Comparison of ENCODE assay signal across 8 cellular contexts in genomic region chr3:52278510-52279069, GRCh38. TPM values are rescaled to one million over a fixed set of nuclear protein-coding genes. Genes with fewer than 3 reads are reported as not detected.
DNase-seq lines count a peak whose midpoint lies in the region; ATAC-seq and TF ChIP-seq lines count a peak whose summit lies in the region.

A gene with protein sequence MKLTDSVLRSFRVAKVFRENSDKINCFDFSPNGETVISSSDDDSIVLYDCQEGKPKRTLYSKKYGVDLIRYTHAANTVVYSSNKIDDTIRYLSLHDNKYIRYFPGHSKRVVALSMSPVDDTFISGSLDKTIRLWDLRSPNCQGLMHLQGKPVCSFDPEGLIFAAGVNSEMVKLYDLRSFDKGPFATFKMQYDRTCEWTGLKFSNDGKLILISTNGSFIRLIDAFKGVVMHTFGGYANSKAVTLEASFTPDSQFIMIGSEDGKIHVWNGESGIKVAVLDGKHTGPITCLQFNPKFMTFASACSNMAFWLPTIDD (minus strand): TSS chr3:52278649. CDS start chr3:52278361, 288 bp downstream.

- WGBS in ovary, 3 donors: 0 to 1% (median 1%) methylated on average over 36 to 58 of the region's 58 CpGs
- under 1% methylated on average over 58 of the region's 58 CpGs for WGBS in thymus

- peak within 1 kb of the TSS; percentile 93 for H3K27ac ChIP-seq in ovary
- H3K27ac ChIP-seq in thymus (ENCODE audit: low read depth): peak within 1 kb of the TSS; percentile 98

- peak; percentile 40 to 54 (median 49) for TF ChIP-seq CTCF in ovary (IDR thresholded peaks at IDR 0.05)

- TF ChIP-seq EP300 in ovary (IDR thresholded peaks at IDR 0.05): no peak

- DNase-seq in NCI-H1048 (lab: John Stamatoyannopoulos, UW): peak; percentile 77
- DNase-seq in SKM-1 (lab: John Stamatoyannopoulos, UW; ENCODE audit: unreplicated experiment): peak; percentile 86
- DNase-seq in activated naive CD4-positive, alpha-beta T cell treated with anti-CD3 and anti-CD28 coated beads, Interleukin-2, amount 50 U/mL, for 72 hours (ENCODE audit: low spot score in 2 of 2): peak; percentile 98 to 99
- peak; percentile 95 for DNase-seq in glomerular visceral epithelial cell (ENCODE audit: extremely low spot score)
- peak; percentile 98 to 99 (median 98) for DNase-seq in ovary

- TF ChIP-seq POLR2A in GM10847 (IDR thresholded peaks at IDR 0.05; ENCODE audit: extremely low read depth, insufficient read length) (peak; percentile 95), ovary (IDR thresholded peaks at IDR 0.05) (peak; percentile 83)

- no peaks in the 10 kb centered on the region for H3K9me3 ChIP-seq in ovary
- no peaks in the 10 kb centered on the region for H3K9me3 ChIP-seq in thymus (ENCODE audit: control insufficient read depth)

- H3K9me3 Mint-ChIP-seq in activated naive CD4-positive, alpha-beta T cell treated with anti-CD3 and anti-CD28 coated beads, Interleukin-2, amount 50 U/mL, for 72 hours: no peaks in the 10 kb centered on the region

- ATAC-seq in HG02588 (IDR thresholded peaks at IDR 0.05; ENCODE audit: unreplicated experiment): peak; percentile 79
- peak; percentile 82 to 85 for ATAC-seq in activated naive CD4-positive, alpha-beta T cell treated with anti-CD3 and anti-CD28 coated beads, Interleukin-2, amount 50 U/mL, for 72 hours

- H3K27ac Mint-ChIP-seq in activated naive CD4-positive, alpha-beta T cell treated with anti-CD3 and anti-CD28 coated beads, Interleukin-2, amount 50 U/mL, for 72 hours: peak within 1 kb of the TSS; percentile 89 to 99

- no peaks in the 10 kb centered on the region for H3K27me3 ChIP-seq in ovary
- no peaks in the 10 kb centered on the region for H3K27me3 ChIP-seq in thymus (ENCODE audit: control insufficient read depth, insufficient read depth)

- H3K36me3 ChIP-seq in ovary: no peaks in the 10 kb centered on the region
- peaks cover 2% of the 10 kb centered on the region for H3K36me3 ChIP-seq in thymus (ENCODE audit: control insufficient read depth, insufficient read depth)

- peak within 1 kb of the TSS; percentile 51 for H3K4me3 ChIP-seq in ovary
- H3K4me3 ChIP-seq in thymus (ENCODE audit: low read length): peak within 1 kb of the TSS; percentile 75

- intact Hi-C loops in ovary (cut with DNase I): loop anchor here in 3 of 4 donors (5.0 to 10.0 kb wide), 2 partner anchors 41 to 54 kb away; partner anchors contain the start of genes TWF2 (in 2 of the 3) and TLR9 (in 1 of the 3)

- H3K4me1 ChIP-seq in ovary (ENCODE audit: insufficient read depth) (peaks cover 21% of the 10 kb centered on the region), thymus (ENCODE audit: control insufficient read depth, insufficient read depth, low read length) (peaks cover 25% of the 10 kb centered on the region)

- peaks cover 46 to 60% of the 10 kb centered on the region in 2 donors for H3K36me3 Mint-ChIP-seq in activated naive CD4-positive, alpha-beta T cell treated with anti-CD3 and anti-CD28 coated beads, Interleukin-2, amount 50 U/mL, for 72 hours

RNA-seq across cellular contexts. Expression of the gene that starts here (rescaled TPM):
- 100 to 1,000 TPM in 1 of 2 donors, 10 to 100 TPM in 1; 96.6 to 129 TPM for total RNA-seq in activated naive CD4-positive, alpha-beta T cell treated with anti-CD3 and anti-CD28 coated beads, Interleukin-2, amount 50 U/mL, for 72 hours
- 100 to 1,000 TPM in 2 of 7 donors, 10 to 100 TPM in 5; 36.4 to 104 (median 95.2) TPM for total RNA-seq in ovary
- 100 to 1,000 TPM in 1 of 2 donors, 10 to 100 TPM in 1; 55.3 to 110 TPM for polyA plus RNA-seq in ovary
- polyA plus RNA-seq in thymus: 47.4 TPM

Comparison
In these comparisons a context has a peak if more than half of its experiments do, and no peak if none do; other contexts are left out.
1. Peak in every context shown above with its lines: DNase-seq, ATAC-seq, H3K4me3 ChIP-seq and H3K27ac ChIP-seq.